Comparison of ENCODE assay signal across 33 cellular contexts in the genomic region with DNA sequence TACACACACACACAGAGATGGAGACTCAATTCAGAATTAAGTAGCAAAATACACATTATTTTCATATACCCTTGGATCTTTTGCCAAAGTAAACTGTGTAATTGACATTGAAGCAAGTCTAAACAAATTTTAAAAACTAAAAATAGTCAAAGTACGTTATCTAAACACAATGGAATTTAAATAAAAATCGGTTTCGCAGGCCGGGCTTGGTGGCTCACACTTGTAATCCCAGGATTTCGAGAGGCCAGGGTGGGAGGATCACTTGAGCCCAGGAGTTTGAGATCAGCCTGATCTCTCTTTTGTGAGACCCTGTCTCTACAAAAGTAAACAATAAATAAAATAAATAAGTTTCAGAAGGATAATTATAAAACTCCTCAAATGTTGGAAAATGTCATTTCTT.
"Had no signal": no experiment of that assay in that cellular context is flagged by ENCODE, and none has a peak within 500 bp of the region (broad histone marks: within the 10 kb centered on the region; RNA-seq: fewer than 3 reads in every experiment).

No MANE protein-coding gene starts in this region.

- FAIRE-seq: TTC549 had no signal

- H3K36me3 Mint-ChIP-seq: activated CD4-positive, alpha-beta memory T cell treated with anti-CD3 and anti-CD28 coated beads for 36 hours; activated naive CD8-positive, alpha-beta T cell treated with anti-CD3 and anti-CD28 coated beads for 36 hours; brain; immature natural killer cell had no signal

- DNase-seq: activated CD4-positive, alpha-beta memory T cell treated with anti-CD3 and anti-CD28 coated beads for 36 hours; activated CD4-positive, alpha-beta T cell treated with anti-CD3 and anti-CD28 coated beads for 48 hours; activated CD8-positive, alpha-beta memory T cell treated with anti-CD3 and anti-CD28 coated beads, Interleukin-2, amount 50 U/mL, for 4 hours; activated effector memory CD4-positive, alpha-beta T cell treated with anti-CD3 and anti-CD28 coated beads, Interleukin-2, amount 50 U/mL, for 16 hours; activated naive CD4-positive, alpha-beta T cell treated with anti-CD3 and anti-CD28 coated beads for 36 hours; activated naive CD8-positive, alpha-beta T cell treated with anti-CD3 and anti-CD28 coated beads for 36 hours; activated T-cell treated with anti-CD3 and anti-CD28 coated beads, Interleukin-2, amount 50 U/mL, for 1 hour; adrenal gland; caudate nucleus; cortex of kidney; effector memory CD8-positive, alpha-beta T cell; foreskin keratinocyte; heart left ventricle; hypothalamus; immature natural killer cell; left ventricle myocardium inferior; mesendoderm; mucosa of descending colon; ovary; right lobe of liver; stimulated activated CD4-positive, alpha-beta T cell treated with anti-CD3 and anti-CD28 coated beads, Interleukin-12 subunit alpha, Interleukin-12 subunit beta, amount 100 ng/mL, for 4 hours; stimulated activated CD4-positive, alpha-beta T cell treated with anti-CD3 and anti-CD28 coated beads, Interleukin-4, amount 100 ng/mL, for 1 hour; stimulated activated naive CD8-positive, alpha-beta T cell treated with anti-CD3 and anti-CD28 coated beads, Interleukin-15, Interleukin-2, amounts not matched to agents 100 U/mL and 50 U/mL, for 24 hours; testis; transverse colon had no signal

- H3K36me3 ChIP-seq: adrenal gland, ascending aorta, heart left ventricle, left ventricle myocardium inferior, neutrophil, ovary, right lobe of liver, transverse colon had no signal

- H3K4me3 ChIP-seq: adrenal gland, ascending aorta, heart left ventricle, left ventricle myocardium inferior, lung, mucosa of descending colon, ovary, right lobe of liver, testis, transverse colon had no signal

- H3K27me3 Mint-ChIP-seq: activated CD4-positive, alpha-beta memory T cell treated with anti-CD3 and anti-CD28 coated beads for 36 hours; activated naive CD8-positive, alpha-beta T cell treated with anti-CD3 and anti-CD28 coated beads for 36 hours; brain; effector memory CD8-positive, alpha-beta T cell; natural killer cell treated with Interleukin-12 subunit alpha and Interleukin-12 subunit beta and Interleukin-15 and Interleukin-18, amount 100 ng/mL, for 72 hours; progenitor cell of endocrine pancreas had no signal

- H3K27me3 ChIP-seq: ascending aorta, heart left ventricle, neutrophil, ovary, right lobe of liver, testis, transverse colon had no signal

- H3K27ac Mint-ChIP-seq: activated CD4-positive, alpha-beta memory T cell treated with anti-CD3 and anti-CD28 coated beads for 36 hours; activated naive CD4-positive, alpha-beta T cell treated with anti-CD3 and anti-CD28 coated beads for 36 hours; activated naive CD8-positive, alpha-beta T cell treated with anti-CD3 and anti-CD28 coated beads for 36 hours; activated T-helper 1 cell treated with anti-CD3 and anti-CD28 coated beads, Interleukin-12 subunit alpha, Interleukin-12 subunit beta, Interleukin-2, Interleukin-4 antibody, amounts not matched to agents 30 ng/mL and 10 ng/mL and 1 ng/mL, durations not matched to agents 14 hours and 24 hours and 36 hours; brain; effector memory CD8-positive, alpha-beta T cell; immature natural killer cell; natural killer cell treated with Interleukin-12 subunit alpha and Interleukin-12 subunit beta and Interleukin-15 and Interleukin-18, amount 100 ng/mL, for 72 hours; progenitor cell of endocrine pancreas had no signal

- H3K4me3 Mint-ChIP-seq: activated CD4-positive, alpha-beta memory T cell treated with anti-CD3 and anti-CD28 coated beads for 36 hours; activated naive CD4-positive, alpha-beta T cell treated with anti-CD3 and anti-CD28 coated beads for 36 hours; activated naive CD8-positive, alpha-beta T cell treated with anti-CD3 and anti-CD28 coated beads for 36 hours; activated T-helper 1 cell treated with anti-CD3 and anti-CD28 coated beads, Interleukin-12 subunit alpha, Interleukin-12 subunit beta, Interleukin-2, Interleukin-4 antibody, amounts not matched to agents 30 ng/mL and 10 ng/mL and 1 ng/mL, durations not matched to agents 14 hours and 24 hours and 36 hours; brain; effector memory CD8-positive, alpha-beta T cell; immature natural killer cell; natural killer cell treated with Interleukin-12 subunit alpha and Interleukin-12 subunit beta and Interleukin-15 and Interleukin-18, amount 100 ng/mL, for 72 hours had no signal

- H3K4me1 Mint-ChIP-seq: activated naive CD8-positive, alpha-beta T cell treated with anti-CD3 and anti-CD28 coated beads for 36 hours; immature natural killer cell had no signal

- H3K9me3 Mint-ChIP-seq: activated naive CD4-positive, alpha-beta T cell treated with anti-CD3 and anti-CD28 coated beads for 36 hours; activated naive CD8-positive, alpha-beta T cell treated with anti-CD3 and anti-CD28 coated beads for 36 hours; activated T-helper 1 cell treated with anti-CD3 and anti-CD28 coated beads, Interleukin-12 subunit alpha, Interleukin-12 subunit beta, Interleukin-2, Interleukin-4 antibody, amounts not matched to agents 30 ng/mL and 10 ng/mL and 1 ng/mL, durations not matched to agents 14 hours and 24 hours and 36 hours; brain had no signal
